12 cellular contexts compared by ENCODE assay signal in genomic region chr21:25176637-25177412, GRCh38.
DNase-seq lines count a peak whose midpoint lies in the region; ATAC-seq and TF ChIP-seq lines count a peak whose summit lies in the region.
"Had no signal": no experiment of that assay in that cellular context is flagged by ENCODE, and none has a peak within 500 bp of the region (broad histone marks: within the 10 kb centered on the region; RNA-seq: fewer than 3 reads in every experiment).

No MANE protein-coding gene starts in this region.

- H3K4me1 ChIP-seq in OCI-LY3 (ENCODE audit: low read length): peaks cover 77% of the 10 kb centered on the region

- 0 out of 2 replicates have a peak, but pooled peaks cover 3% of the 10 kb centered on the region for H3K9me3 ChIP-seq in OCI-LY3 (ENCODE audit: insufficient read depth, low read length)

- H2AFZ ChIP-seq in OCI-LY3 (ENCODE audit: low read depth, low read length): no peak overlapping the region

- 81 to 88% methylated on average over 5 of the region's 5 CpGs for WGBS in lower leg skin, 2 donors

- peak overlapping the region; percentile 97 for H3K27ac ChIP-seq in OCI-LY3 (ENCODE audit: low read length)

- intact Hi-C loops in lower leg skin (cut with DNase I; ENCODE audit: low total_unique reads) (no loop called here), left ventricle myocardium superior (cut with micrococcal nuclease) (no loop called here)

- no peaks in the 10 kb centered on the region for H3K27me3 ChIP-seq in OCI-LY3 (ENCODE audit: low read depth, low read length)

- no peak for TF ChIP-seq POLR2A in lower leg skin (IDR thresholded peaks at IDR 0.05)

- peak overlapping the region; percentile 77 for H3K9ac ChIP-seq in OCI-LY3 (ENCODE audit: low read length)

- no peaks in the 10 kb centered on the region for H3K79me2 ChIP-seq in OCI-LY3 (ENCODE audit: low read length)

- ATAC-seq in GM19397 (IDR thresholded peaks at IDR 0.05; ENCODE audit: unreplicated experiment) (peak; percentile 71), HG03025 (IDR thresholded peaks at IDR 0.05; ENCODE audit: low FRiP score, unreplicated experiment) (peak; percentile 74), left ventricle myocardium superior (no peak)

- H3K4me3 ChIP-seq in OCI-LY3 (ENCODE audit: low read length) (peak overlapping the region; percentile 55), lower leg skin (ENCODE audit: low read depth, poor library complexity, severe bottlenecking) (no peak overlapping the region)

- H4K20me1 ChIP-seq in OCI-LY3 (ENCODE audit: insufficient read depth, low read length): no peaks in the 10 kb centered on the region

- TF ChIP-seq CTCF in OCI-LY3 (IDR thresholded peaks at IDR 0.05; ENCODE audit: low read depth, low read length) (no peak), lower leg skin (IDR thresholded peaks at IDR 0.05) (no peak)

- peak overlapping the region; percentile 64 for H3K4me2 ChIP-seq in OCI-LY3 (ENCODE audit: low read length)

- H3K36me3 ChIP-seq in OCI-LY3 (replicated peaks; ENCODE audit: low read depth, low read length): peaks cover 3% of the 10 kb centered on the region

- peak; percentile 1 for DNase-seq in CD1c-positive myeloid dendritic cell (ENCODE audit: extremely low spot score)
- no peak for DNase-seq in lower leg skin (ENCODE audit: low spot score in 2 of 2)
- DNase-seq in left ventricle myocardium superior: no peak
- no peak for DNase-seq in stimulated activated CD8-positive, alpha-beta memory T cell treated with anti-CD3 and anti-CD28 coated beads, Interleukin-4, amount 100 ng/mL, for 48 hours
- no peak for DNase-seq in occipital lobe (lab: John Stamatoyannopoulos, UW)
- DNase-seq: activated CD4-positive, alpha-beta T cell treated with anti-CD3 and anti-CD28 coated beads, Interleukin-2, amount 50 U/mL, for 4 hours; GOT3; NCI-H446 treated with DMSO at 0.1 percent for 48 hours; substantia nigra had no signal
